26 cellular contexts compared by ENCODE assay signal in genomic region chr1:233427907-233428306, GRCh38.
"Had no signal": no experiment of that assay in that cellular context is flagged by ENCODE, and none has a peak within 500 bp of the region (broad histone marks: within the 10 kb centered on the region; RNA-seq: fewer than 3 reads in every experiment).

No MANE protein-coding gene starts in this region.

- H3K27ac Mint-ChIP-seq: naive thymus-derived CD4-positive, alpha-beta T cell; natural killer cell treated with Interleukin-12 subunit alpha and Interleukin-12 subunit beta and Interleukin-15 and Interleukin-18, amount 100 ng/mL, for 72 hours; stimulated activated naive B cell treated with anti-CD40 and anti-IgM and Interleukin-4, amounts not matched to agents 10 μg/mL and 1 μg/mL and 100 μg/mL, for 72 hours had no signal

- H3K4me3 ChIP-seq: left ventricle myocardium inferior, lung, mucosa of descending colon, pancreas, prostate gland, skin epidermis, stomach, testis, thyroid gland, transverse colon, upper lobe of left lung had no signal

- H3K4me1 ChIP-seq: left ventricle myocardium inferior, pancreas, prostate gland, stomach, testis, thyroid gland, transverse colon, upper lobe of left lung had no signal

- H3K4me3 Mint-ChIP-seq: naive thymus-derived CD4-positive, alpha-beta T cell; natural killer cell treated with Interleukin-12 subunit alpha and Interleukin-12 subunit beta and Interleukin-15 and Interleukin-18, amount 100 ng/mL, for 72 hours; stimulated activated naive B cell treated with anti-CD40 and anti-IgM and Interleukin-4, amounts not matched to agents 10 μg/mL and 1 μg/mL and 100 μg/mL, for 72 hours had no signal

- DNase-seq: islet precursor cell; left ventricle myocardium inferior; midbrain; mucosa of descending colon; naive thymus-derived CD4-positive, alpha-beta T cell; pancreas; posterior cingulate gyrus; retina; right cardiac atrium; stimulated activated CD4-positive, alpha-beta T cell treated with anti-CD3 and anti-CD28 coated beads, Interleukin-12 subunit alpha, Interleukin-12 subunit beta, amount 100 ng/mL, for 4 hours; stimulated activated CD4-positive, alpha-beta T cell treated with anti-CD3 and anti-CD28 coated beads, Interleukin-15, amount 100 ng/mL, for 24 hours; stimulated activated CD4-positive, alpha-beta T cell treated with anti-CD3 and anti-CD28 coated beads, Interleukin-2, amount 100 ng/mL, for 24 hours; stimulated activated CD4-positive, alpha-beta T cell treated with anti-CD3 and anti-CD28 coated beads, Interleukin-4, amount 100 ng/mL, for 1 hour; stimulated activated naive B cell treated with anti-CD40 and anti-IgM and Interleukin-4, amounts not matched to agents 10 μg/mL and 1 μg/mL and 100 μg/mL, for 72 hours; stimulated activated naive CD8-positive, alpha-beta T cell treated with anti-CD3 and anti-CD28 coated beads, Interleukin-15, Interleukin-2, amounts not matched to agents 100 U/mL and 50 U/mL, for 24 hours; stomach; testis; thyroid gland; transverse colon; upper lobe of left lung had no signal

- H3K36me3 ChIP-seq: left ventricle myocardium inferior, pancreas, prostate gland, stomach, thyroid gland, transverse colon, upper lobe of left lung had no signal

- H3K9me3 ChIP-seq: left ventricle myocardium inferior, mucosa of descending colon, pancreas, prostate gland, stomach, testis, thyroid gland, transverse colon, upper lobe of left lung had no signal

- H3K27ac ChIP-seq: left ventricle myocardium inferior, pancreas, prostate gland, skin epidermis, stomach, testis, thyroid gland, transverse colon, upper lobe of left lung had no signal

- H3K27me3 ChIP-seq: pancreas, testis, thyroid gland, upper lobe of left lung had no signal

- H3K36me3 Mint-ChIP-seq: naive thymus-derived CD4-positive, alpha-beta T cell; natural killer cell treated with Interleukin-12 subunit alpha and Interleukin-12 subunit beta and Interleukin-15 and Interleukin-18, amount 100 ng/mL, for 72 hours; stimulated activated naive B cell treated with anti-CD40 and anti-IgM and Interleukin-4, amounts not matched to agents 10 μg/mL and 1 μg/mL and 100 μg/mL, for 72 hours had no signal

- H3K4me1 Mint-ChIP-seq: naive thymus-derived CD4-positive, alpha-beta T cell; stimulated activated naive B cell treated with anti-CD40 and anti-IgM and Interleukin-4, amounts not matched to agents 10 μg/mL and 1 μg/mL and 100 μg/mL, for 72 hours had no signal

- FAIRE-seq: pancreas, urothelium cell line had no signal

- ATAC-seq: mucosa of descending colon; naive thymus-derived CD4-positive, alpha-beta T cell; natural killer cell treated with Interleukin-12 subunit alpha and Interleukin-12 subunit beta and Interleukin-15 and Interleukin-18, amount 100 ng/mL, for 72 hours; pancreas; right cardiac atrium; sciatic nerve; stimulated activated naive B cell treated with anti-CD40 and anti-IgM and Interleukin-4, amounts not matched to agents 10 μg/mL and 1 μg/mL and 100 μg/mL, for 72 hours; stimulated activated naive CD8-positive, alpha-beta T cell treated with anti-CD3 and anti-CD28 coated beads, Interleukin-15, Interleukin-2, amounts not matched to agents 100 U/mL and 50 U/mL, for 24 hours had no signal
